Comparison of ENCODE assay signal across 8 cellular contexts in the genomic region with DNA sequence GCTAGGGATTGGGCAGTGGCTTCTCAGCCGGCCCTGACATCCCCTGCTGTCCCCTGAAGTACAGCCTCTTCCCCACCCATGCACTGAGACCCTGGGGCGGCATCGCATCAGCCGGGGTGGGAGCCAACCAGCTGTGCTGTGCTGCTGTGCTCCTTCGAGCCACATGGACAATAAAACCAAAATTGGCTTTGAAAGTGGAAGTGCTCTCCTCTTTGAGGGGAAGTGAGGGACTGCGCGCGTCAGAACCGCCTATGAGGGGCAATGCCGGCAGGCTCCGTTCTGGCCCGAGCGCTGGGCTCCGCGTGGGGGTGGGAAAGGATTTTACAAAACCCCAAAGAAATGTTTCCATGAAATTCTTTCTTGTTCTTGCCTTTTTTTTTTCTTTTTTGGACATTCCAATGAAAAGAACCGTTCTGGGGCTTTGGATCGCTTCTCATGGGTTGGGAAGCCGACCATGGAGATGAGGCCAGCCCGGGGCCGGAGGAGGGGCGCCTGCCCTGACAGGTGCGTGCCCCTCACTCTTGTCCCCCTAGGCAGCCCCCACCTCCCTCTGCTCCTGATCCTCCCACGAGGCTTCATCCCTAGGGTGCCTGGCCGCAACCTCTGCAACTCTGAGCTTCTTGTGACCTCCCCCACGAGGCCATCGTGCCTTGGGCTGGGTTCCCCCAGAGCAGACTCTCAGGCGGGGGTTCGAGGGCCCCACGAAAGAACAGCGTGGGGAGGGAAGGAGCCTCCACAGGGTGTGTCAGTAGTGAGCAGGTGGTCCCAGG. TPM values are rescaled to one million over a fixed set of nuclear protein-coding genes. Genes with fewer than 3 reads are reported as not detected.
DNase-seq lines count a peak whose midpoint lies in the region; ATAC-seq and TF ChIP-seq lines count a peak whose summit lies in the region.

No MANE protein-coding gene starts in this region.

- no peaks in the 10 kb centered on the region for H3K36me3 ChIP-seq in HCT116 (ENCODE audit: control insufficient read depth in 1 of 2, insufficient read depth in 2 of 2, low read length in 2 of 2)

- no peaks in the 10 kb centered on the region for H3K36me3 Mint-ChIP-seq in activated naive CD8-positive, alpha-beta T cell treated with anti-CD3 and anti-CD28 coated beads, Interleukin-2, amount 50 U/mL, for 24 hours (ENCODE audit: low read depth)

- H3K9me3 ChIP-seq in HCT116 (ENCODE audit: control insufficient read depth in 1 of 2, insufficient read depth in 1 of 2, low read depth in 1 of 2, low read length in 2 of 2): no peaks in the 10 kb centered on the region

- TF ChIP-seq RAD21 in HCT116 (IDR thresholded peaks at IDR 0.05; ENCODE audit: low read depth): no peak

- H3K27ac Mint-ChIP-seq in activated naive CD8-positive, alpha-beta T cell treated with anti-CD3 and anti-CD28 coated beads, Interleukin-2, amount 50 U/mL, for 24 hours: no peak overlapping the region

- H3K9ac ChIP-seq in HCT116 (ENCODE audit: low read length): peak overlapping the region; percentile 49

- intact Hi-C loops in HCT116 (cut with micrococcal nuclease): no loop called here

- POLR2A ChIA-PET in HCT116 (lab: Charles Lee): no interaction called here

- H3K27ac ChIP-seq in HCT116 (ENCODE audit: low read depth, low read length) (peak overlapping the region; percentile 50; the same call in 1 of the 2 replicates), adipose tissue (ENCODE audit: low read depth, low read length) (peak overlapping the region; percentile 77), layer of hippocampus (ENCODE audit: low read depth, low read length) (peak overlapping the region; percentile 66), substantia nigra (ENCODE audit: low read depth, low read length, poor library complexity, severe bottlenecking) (peak overlapping the region; percentile 9)

- H3K4me1 Mint-ChIP-seq in activated naive CD8-positive, alpha-beta T cell treated with anti-CD3 and anti-CD28 coated beads, Interleukin-2, amount 50 U/mL, for 24 hours: peaks cover 13% of the 10 kb centered on the region

- no peak for TF ChIP-seq CTCF in HCT116 (IDR thresholded peaks at IDR 0.05 in 2 of 3, conservative IDR thresholded peaks at IDR 0.05 in 1 of 3; ENCODE audit: borderline replicate concordance in 1 of 3, insufficient read depth in 1 of 3, low read depth in 2 of 3, low read length in 2 of 3)

- H3K79me2 ChIP-seq in HCT116 (ENCODE audit: insufficient read depth, low read length): peaks cover 8% of the 10 kb centered on the region; the same call in 1 of the 2 replicates

- no peak overlapping the region for H3K4me3 Mint-ChIP-seq in activated naive CD8-positive, alpha-beta T cell treated with anti-CD3 and anti-CD28 coated beads, Interleukin-2, amount 50 U/mL, for 24 hours

- H3K4me3 ChIP-seq in HCT116 (replicated peaks in 1 of 2; ENCODE audit: low read depth in 1 of 2, low read length in 2 of 2): peak overlapping the region in 1 of 2 experiments; percentile 37; a peak in 2 of 4 replicates

- 36 to 72% (median 36%) methylated on average over 30 of the region's 30 CpGs for WGBS in adipose tissue, 3 donors

- CTCF ChIA-PET in HCT116 (lab: Charles Lee): no interaction called here

- H2AFZ ChIP-seq in HCT116 (ENCODE audit: low read depth, low read length, poor library complexity, severe bottlenecking): no peak overlapping the region

- BruUV-seq in HCT116 (replicated peaks; lab: Mats Ljungman, UMichigan): no TSS peak

- TF ChIP-seq POLR2A in HCT116 (IDR thresholded peaks at IDR 0.05; ENCODE audit: borderline replicate concordance, extremely low read depth, insufficient read depth, insufficient read length): no peak

- peak overlapping the region; percentile 72 for H3K4me2 ChIP-seq in HCT116 (ENCODE audit: low read length)

- H3K27me3 Mint-ChIP-seq in activated naive CD8-positive, alpha-beta T cell treated with anti-CD3 and anti-CD28 coated beads, Interleukin-2, amount 50 U/mL, for 24 hours: no peaks in the 10 kb centered on the region

- no peaks in the 10 kb centered on the region for H3K9me2 ChIP-seq in HCT116 (ENCODE audit: insufficient read depth)

- H3K4me1 ChIP-seq in HCT116 (ENCODE audit: control insufficient read depth in 1 of 2, insufficient read depth in 2 of 2, low read length in 2 of 2): peaks cover 16 to 33% of the 10 kb centered on the region in 2 experiments

- ATAC-seq in HCT116: peak; percentile 10; the same call in 1 of the 2 replicates
- no peak for ATAC-seq in activated naive CD8-positive, alpha-beta T cell treated with anti-CD3 and anti-CD28 coated beads, Interleukin-2, amount 50 U/mL, for 24 hours

- DNase-seq in HCT116 (ENCODE audit: low read depth, low spot score): no peak
- DNase-seq in substantia nigra (lab: John Stamatoyannopoulos, UW): peak in 19 of 49 donors; percentile 12 to 53 (median 27)
- no peak for DNase-seq in NCI-H187 (lab: John Stamatoyannopoulos, UW)
- no peak for DNase-seq in COLO668 (lab: John Stamatoyannopoulos, UW; ENCODE audit: unreplicated experiment)
- DNase-seq in activated naive CD8-positive, alpha-beta T cell treated with anti-CD3 and anti-CD28 coated beads, Interleukin-2, amount 50 U/mL, for 24 hours: no peak
- no peak for DNase-seq in NCI-H526 treated with DMSO at 0.1 percent for 48 hours (lab: John Stamatoyannopoulos, UW)

- H3K27me3 ChIP-seq in HCT116 (ENCODE audit: insufficient read depth, low read length) (no peaks in the 10 kb centered on the region), layer of hippocampus (ENCODE audit: control insufficient read depth, insufficient read depth, low read length) (no peaks in the 10 kb centered on the region)

- no peaks in the 10 kb centered on the region for H4K20me1 ChIP-seq in HCT116 (ENCODE audit: insufficient read depth)

- H3K9me3 Mint-ChIP-seq in activated naive CD8-positive, alpha-beta T cell treated with anti-CD3 and anti-CD28 coated beads, Interleukin-2, amount 50 U/mL, for 24 hours: no peaks in the 10 kb centered on the region

- RAD21 ChIA-PET in HCT116 (lab: Charles Lee; ENCODE audit: low non-redundant PET in 1 of 2, low total read pairs in 2 of 2, uncharacterized antibody in 2 of 2, unreplicated experiment in 2 of 2): no interaction called here

TF ChIP-seq in HCT116, 20 proteins besides CTCF, POLR2A, EP300 and RAD21:
- no peak for TF ChIP-seq POLR2AphosphoS5 (IDR thresholded peaks at IDR 0.05; ENCODE audit: low read depth, low read length)
- no peak for TF ChIP-seq SP1 (IDR thresholded peaks at IDR 0.05; ENCODE audit: low read depth)
- TF ChIP-seq FOSL1 (IDR thresholded peaks at IDR 0.05; ENCODE audit: low read depth): no peak
- TF ChIP-seq, protein P1, sequence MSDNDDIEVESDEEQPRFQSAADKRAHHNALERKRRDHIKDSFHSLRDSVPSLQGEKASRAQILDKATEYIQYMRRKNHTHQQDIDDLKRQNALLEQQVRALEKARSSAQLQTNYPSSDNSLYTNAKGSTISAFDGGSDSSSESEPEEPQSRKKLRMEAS (IDR thresholded peaks at IDR 0.05): no peak
- TF ChIP-seq ELF1 (IDR thresholded peaks at IDR 0.05; ENCODE audit: borderline replicate concordance, low read depth): no peak
- TF ChIP-seq CEBPB (IDR thresholded peaks at IDR 0.05; ENCODE audit: low read depth): no peak
- no peak for TF ChIP-seq TCF7L2 (IDR thresholded peaks at IDR 0.05; ENCODE audit: borderline replicate concordance, extremely low read depth, insufficient read depth, insufficient read length)
- TF ChIP-seq ZNF274 (IDR thresholded peaks at IDR 0.05; ENCODE audit: low read depth, low read length): no peak
- TF ChIP-seq, protein P2, sequence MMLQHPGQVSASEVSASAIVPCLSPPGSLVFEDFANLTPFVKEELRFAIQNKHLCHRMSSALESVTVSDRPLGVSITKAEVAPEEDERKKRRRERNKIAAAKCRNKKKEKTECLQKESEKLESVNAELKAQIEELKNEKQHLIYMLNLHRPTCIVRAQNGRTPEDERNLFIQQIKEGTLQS (IDR thresholded peaks at IDR 0.05): no peak
- TF ChIP-seq SRF (IDR thresholded peaks at IDR 0.05; ENCODE audit: low read depth): no peak

RNA-seq across cellular contexts. Expression of gene KLHL26, which starts 22.6 kb away (rescaled TPM):
- 17.1 TPM for total RNA-seq in HCT116 (2021; ENCODE audit: unreplicated experiment)
- 7.1 and 14.4 TPM in 2 replicates for polyA plus RNA-seq in HCT116 (2012)
- 1 to 10 TPM; 4.8 to 7.9 (median 6.6) TPM for polyA plus RNA-seq in adipose tissue

RNA-seq across cellular contexts. Expression of gene CRTC1, which starts 24.0 kb away (rescaled TPM):
- 14.9 TPM for total RNA-seq in HCT116 (2021; ENCODE audit: unreplicated experiment)
- polyA plus RNA-seq in HCT116 (2012): 13.0 and 13.1 TPM in 2 replicates
- polyA plus RNA-seq in adipose tissue: 1 to 10 TPM; 5.3 to 8.3 (median 5.4) TPM

RNA-seq across cellular contexts. Expression of gene TMEM59L, which starts 46.8 kb away (rescaled TPM):
- total RNA-seq in HCT116 (2021; ENCODE audit: unreplicated experiment): 14.3 TPM
- polyA plus RNA-seq in HCT116 (2012): 21.3 and 22.7 TPM in 2 replicates
- polyA plus RNA-seq in adipose tissue: 1 to 10 TPM in 2 of 3 donors, under 1 TPM in 1; 0.61 to 3.3 (median 2.0) TPM

RNA-seq across cellular contexts. Expression of gene CRLF1, which starts 52.9 kb away (rescaled TPM):
- 43.0 TPM for total RNA-seq in HCT116 (2021; ENCODE audit: unreplicated experiment)
- 60.6 and 80.0 TPM in 2 replicates for polyA plus RNA-seq in HCT116 (2012)
- polyA plus RNA-seq in adipose tissue: 10 to 100 TPM in 2 of 3 donors, 1 to 10 TPM in 1; 7.0 to 57.6 (median 10.1) TPM

Comparison
In these comparisons a context has a peak if more than half of its experiments do, and no peak if none do; other contexts are left out.
1. H3K27ac ChIP-seq: peak in every context shown above with its lines; median percentile 77 in adipose tissue; 66 in layer of hippocampus; 50 in HCT116; 9 in substantia nigra.